Comparison of ENCODE assay signal across 1 cellular context in genomic region chr1:185315364-185316108, GRCh38.
TF ChIP-seq lines count a peak whose summit lies in the region.

No MANE protein-coding gene starts in this region.

TF ChIP-seq in K562, 482 proteins besides CTCF, POLR2A, EP300 and RAD21 (continued from another document):
- no peak for TF ChIP-seq CHD7 (IDR thresholded peaks at IDR 0.05; ENCODE audit: low read depth, low read length)
- peak; percentile 69 for TF ChIP-seq HMBOX1 (IDR thresholded peaks at IDR 0.05)
- TF ChIP-seq CHAMP1 (IDR thresholded peaks at IDR 0.05): no peak
- peak; percentile 74 for TF ChIP-seq DACH1 (IDR thresholded peaks at IDR 0.05; ENCODE audit: partially characterized antibody)
- TF ChIP-seq FOXK2 (conservative IDR thresholded peaks at IDR 0.05 in 1 of 2, IDR thresholded peaks at IDR 0.05 in 1 of 2; ENCODE audit: low read depth in 2 of 2): 0 out of 4 replicates have a peak, but pooled peaks of 1 of the 2 experiments have one; percentile 28
- 0 out of 2 replicates have a peak, but pooled peaks have one; percentile 12 for TF ChIP-seq SP1 (CRISPR knock-in tag; IDR thresholded peaks at IDR 0.05)
- TF ChIP-seq CBFA2T3 (IDR thresholded peaks at IDR 0.05): peak; percentile 35
- TF ChIP-seq KDM1A (IDR thresholded peaks at IDR 0.05): peak; percentile 8 to 54; a peak in 1 of 4 replicates
- TF ChIP-seq E2F1 (CRISPR knock-in tag; IDR thresholded peaks at IDR 0.05): peak; percentile 18; the same call in 1 of the 2 replicates
